In genomic region chr3:65995030-65995429, GRCh38 we compare ENCODE assay signal across 14 cellular contexts. TPM values are rescaled to one million over a fixed set of nuclear protein-coding genes. Genes with fewer than 3 reads are reported as not detected.
DNase-seq lines count a peak whose midpoint lies in the region; ATAC-seq and TF ChIP-seq lines count a peak whose summit lies in the region.
"Had no signal": no experiment of that assay in that cellular context is flagged by ENCODE, and none has a peak within 500 bp of the region (broad histone marks: within the 10 kb centered on the region; RNA-seq: fewer than 3 reads in every experiment).

No MANE protein-coding gene starts in this region.

- no peak overlapping the region for H3K9ac ChIP-seq in HUES48 (ENCODE audit: low read depth, low read length)

- no peaks in the 10 kb centered on the region for H3K9me3 ChIP-seq in HUES48 (ENCODE audit: control insufficient read depth, insufficient read depth, low read length)
- H3K9me3 ChIP-seq in HAP-1, result no peaks in the 10 kb centered on the region
- no peaks in the 10 kb centered on the region for H3K9me3 ChIP-seq in aorta (ENCODE audit: control insufficient read depth, low read length)

- ATAC-seq in aorta (ENCODE audit: low FRiP score), result no peak
- ATAC-seq: activated naive CD8-positive, alpha-beta T cell treated with anti-CD3 and anti-CD28 coated beads, Interleukin-2, amount 50 U/mL, for 24 hours; stimulated activated memory B cell treated with anti-CD40 and anti-IgM and Interleukin-4, amounts not matched to agents 10 μg/mL and 1 μg/mL and 100 μg/mL, for 72 hours had no signal

- H3K27ac ChIP-seq in HUES48 (ENCODE audit: low read depth, low read length) (peak overlapping the region; percentile 1), aorta (ENCODE audit: low read depth in 1 of 2, low read length in 2 of 2) (no peak overlapping the region)

- no peaks in the 10 kb centered on the region for H3K27me3 ChIP-seq in HUES48 (ENCODE audit: control insufficient read depth, insufficient read depth, low read length)
- no peaks in the 10 kb centered on the region for H3K27me3 ChIP-seq in HAP-1 (ENCODE audit: low read depth)
- no peaks in the 10 kb centered on the region for H3K27me3 ChIP-seq in aorta (ENCODE audit: control insufficient read depth in 1 of 2, insufficient read depth in 2 of 2, low read length in 1 of 2)

- peak; percentile 67 for DNase-seq in AG08395 (ENCODE audit: low spot score)
- peak; percentile 22 for DNase-seq in astrocyte of the spinal cord (ENCODE audit: low read depth, low spot score)
- DNase-seq in iris pigment epithelial cell (ENCODE audit: low read depth), result peak; percentile 75
- DNase-seq in HAP-1 (ENCODE audit: low spot score in 2 of 2), result no peak
- no peak for DNase-seq in aorta
- DNase-seq in SKM-1 treated with dmso at 0.1 percent for 144 hours (lab: John Stamatoyannopoulos, UW; ENCODE audit: unreplicated experiment), result no peak
- DNase-seq in activated CD4-positive, alpha-beta T cell treated with anti-CD3 and anti-CD28 coated beads, Interleukin-2, amount 50 U/mL, for 4 hours, result no peak
- DNase-seq: activated naive CD8-positive, alpha-beta T cell treated with anti-CD3 and anti-CD28 coated beads, Interleukin-2, amount 50 U/mL, for 24 hours; effector memory CD4-positive, alpha-beta T cell; hippocampal formation; NCI-H146; occipital lobe had no signal

- H3K36me3 ChIP-seq in HUES48 (ENCODE audit: control insufficient read depth, insufficient read depth, low read length) (no peaks in the 10 kb centered on the region), HAP-1 (replicated peaks) (no peaks in the 10 kb centered on the region), aorta (ENCODE audit: control insufficient read depth in 1 of 2, insufficient read depth in 2 of 2, low read length in 1 of 2) (no peaks in the 10 kb centered on the region)

- no peak for TF ChIP-seq CTCF in astrocyte of the spinal cord (IDR thresholded peaks at IDR 0.05; ENCODE audit: low read depth, low read length)

- 56 to 69% methylated on average over 4 of the region's 4 CpGs for WGBS in aorta, 2 donors

- intact Hi-C loops in aorta (cut with DNase I), result no loop called here

- H3K4me3 ChIP-seq in HUES48 (ENCODE audit: low read depth, low read length) (no peak overlapping the region), astrocyte of the spinal cord (ENCODE audit: low read depth, low read length) (no peak overlapping the region), HAP-1 (no peak overlapping the region), aorta (ENCODE audit: low read length in 2 of 2) (no peak overlapping the region)

- H3K4me1 ChIP-seq in HUES48 (ENCODE audit: control insufficient read depth, insufficient read depth, low read length), result peaks cover 29% of the 10 kb centered on the region
- H3K4me1 ChIP-seq in HAP-1, result no peaks in the 10 kb centered on the region
- peaks cover 2 to 6% of the 10 kb centered on the region in 2 donors for H3K4me1 ChIP-seq in aorta (ENCODE audit: control insufficient read depth in 1 of 2, insufficient read depth in 2 of 2, low read length in 2 of 2)

- in situ Hi-C loops in astrocyte of the spinal cord (cut with HindIII; ENCODE audit: low sequenced_read_pairs), result no loop called here
- in situ Hi-C loops in HAP-1 (cut with MboI; ENCODE audit: low sequenced_read_pairs), result no loop called here

RNA-seq across cellular contexts. Expression of gene MAGI1, which starts 43.7 kb away (rescaled TPM):
- 10 to 100 TPM; 46.1 to 69.2 TPM for total RNA-seq in aorta
- polyA plus RNA-seq in aorta, result 10 to 100 TPM in 1 of 2 donors, 1 to 10 TPM in 1; 5.0 to 10.9 TPM

Comparison
In these comparisons a context has a peak if more than half of its experiments do, and no peak if none do; other contexts are left out.
1. DNase-seq: peak in AG08395 (single experiment), astrocyte of the spinal cord (single experiment) and iris pigment epithelial cell (single experiment); none in HAP-1 (0 of 2), aorta (0 of 2), SKM-1 treated with dmso at 0.1 percent for 144 hours (single experiment) and activated CD4-positive, alpha-beta T cell treated with anti-CD3 and anti-CD28 coated beads, Interleukin-2, amount 50 U/mL, for 4 hours (0 of 2).